8 cellular contexts compared by ENCODE assay signal in genomic region chrX:68808686-68809357, GRCh38.
DNase-seq lines count a peak whose midpoint lies in the region; ATAC-seq and TF ChIP-seq lines count a peak whose summit lies in the region.

No MANE protein-coding gene starts in this region.

- DNase-seq in GM10266 (ENCODE audit: extremely low spot score) (no peak), NCI-H69 (lab: John Stamatoyannopoulos, UW) (peak; percentile 1), epithelial cell of esophagus (ENCODE audit: low read depth) (no peak), SIG-M5 treated with dmso at 0.1 percent for 504 hours (lab: John Stamatoyannopoulos, UW; ENCODE audit: unreplicated experiment) (no peak), cortex of kidney (lab: John Stamatoyannopoulos, UW) (no peak)
- no peak for DNase-seq in stimulated activated effector memory CD8-positive, alpha-beta T cell treated with anti-CD3 and anti-CD28 coated beads, Interleukin-12 subunit alpha, Interleukin-12 subunit beta, amount 100 ng/mL, for 72 hours (ENCODE audit: low spot score in 2 of 2)

- peaks cover 5% of the 10 kb centered on the region for H3K4me1 Mint-ChIP-seq in nephron
- no peaks in the 10 kb centered on the region for H3K4me1 Mint-ChIP-seq in stimulated activated effector memory CD8-positive, alpha-beta T cell treated with anti-CD3 and anti-CD28 coated beads, Interleukin-12 subunit alpha, Interleukin-12 subunit beta, amount 100 ng/mL, for 72 hours

- H3K4me3 Mint-ChIP-seq in nephron: no peak overlapping the region
- no peak overlapping the region for H3K4me3 Mint-ChIP-seq in stimulated activated effector memory CD8-positive, alpha-beta T cell treated with anti-CD3 and anti-CD28 coated beads, Interleukin-12 subunit alpha, Interleukin-12 subunit beta, amount 100 ng/mL, for 72 hours

- H3K27me3 Mint-ChIP-seq in nephron (ENCODE audit: low read depth): no peaks in the 10 kb centered on the region

- peaks cover 16% of the 10 kb centered on the region for H3K9me3 Mint-ChIP-seq in nephron
- no peaks in the 10 kb centered on the region for H3K9me3 Mint-ChIP-seq in stimulated activated effector memory CD8-positive, alpha-beta T cell treated with anti-CD3 and anti-CD28 coated beads, Interleukin-12 subunit alpha, Interleukin-12 subunit beta, amount 100 ng/mL, for 72 hours

- H3K4me3 ChIP-seq in epithelial cell of esophagus (ENCODE audit: low read length): no peak overlapping the region

- peak overlapping the region in 1 of 3 experiments; percentile 36 for H3K27ac Mint-ChIP-seq in nephron
- H3K27ac Mint-ChIP-seq in stimulated activated effector memory CD8-positive, alpha-beta T cell treated with anti-CD3 and anti-CD28 coated beads, Interleukin-12 subunit alpha, Interleukin-12 subunit beta, amount 100 ng/mL, for 72 hours: no peak overlapping the region

- no peaks in the 10 kb centered on the region for H3K36me3 Mint-ChIP-seq in nephron (ENCODE audit: low read depth)
- H3K36me3 Mint-ChIP-seq in stimulated activated effector memory CD8-positive, alpha-beta T cell treated with anti-CD3 and anti-CD28 coated beads, Interleukin-12 subunit alpha, Interleukin-12 subunit beta, amount 100 ng/mL, for 72 hours: no peaks in the 10 kb centered on the region

- TF ChIP-seq CTCF in GM10266 (IDR thresholded peaks at IDR 0.05; ENCODE audit: control insufficient read depth, insufficient read depth, low read depth, missing control alignments) (peak; percentile 9), epithelial cell of esophagus (IDR thresholded peaks at IDR 0.05; ENCODE audit: insufficient read depth, low read depth, low read length, missing control alignments) (peak; percentile 19), nephron (IDR thresholded peaks at IDR 0.05; ENCODE audit: unreplicated experiment in 3 of 3) (peak; percentile 21 to 40 (median 24))

- ATAC-seq in GM18867 (IDR thresholded peaks at IDR 0.05; ENCODE audit: unreplicated experiment): no peak
- ATAC-seq in stimulated activated effector memory CD8-positive, alpha-beta T cell treated with anti-CD3 and anti-CD28 coated beads, Interleukin-12 subunit alpha, Interleukin-12 subunit beta, amount 100 ng/mL, for 72 hours: no peak
